Comparison of ENCODE assay signal across 1 cellular context in the genomic region with DNA sequence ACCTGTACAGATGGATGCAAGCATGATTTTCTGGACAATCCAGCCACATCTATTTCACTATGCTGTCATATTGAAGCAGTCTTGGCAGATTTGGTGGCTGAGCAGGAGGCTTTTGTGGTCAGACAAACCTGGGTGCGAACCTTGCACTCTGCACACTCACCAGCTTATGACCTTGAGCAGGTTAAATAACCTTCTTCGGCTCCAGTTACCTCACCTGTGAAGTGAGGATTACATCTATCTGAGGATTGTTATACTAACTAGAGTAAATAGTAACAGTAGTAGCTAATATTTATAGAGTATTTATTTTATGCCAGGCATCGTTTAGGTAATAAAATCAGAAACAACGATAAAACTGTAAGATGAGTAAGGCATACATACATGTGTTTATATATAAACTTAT.
TF ChIP-seq lines count a peak whose summit lies in the region.

No MANE protein-coding gene starts in this region.

TF ChIP-seq in HepG2, 621 proteins besides CTCF, POLR2A, EP300 and RAD21 (continued from another document):
- TF ChIP-seq BHLHE40 (IDR thresholded peaks at IDR 0.05; ENCODE audit: low read length) (no peak), ZNF773 (CRISPR knock-in tag; IDR thresholded peaks at IDR 0.05; ENCODE audit: borderline replicate concordance) (no peak), CCDC6 (CRISPR knock-in tag; IDR thresholded peaks at IDR 0.05) (no peak), ZNF207 (IDR thresholded peaks at IDR 0.05; ENCODE audit: borderline replicate concordance) (no peak), SIX1 (CRISPR knock-in tag; IDR thresholded peaks at IDR 0.05; ENCODE audit: borderline replicate concordance) (peak; percentile 74; the same call in 1 of the 2 replicates), ZNF496 (CRISPR knock-in tag; IDR thresholded peaks at IDR 0.05; ENCODE audit: insufficient replicate concordance) (no peak), MXD4 (CRISPR knock-in tag; IDR thresholded peaks at IDR 0.05) (no peak), MED8 (CRISPR knock-in tag; IDR thresholded peaks at IDR 0.05; ENCODE audit: insufficient replicate concordance) (no peak), FOXJ3 (CRISPR knock-in tag; IDR thresholded peaks at IDR 0.05; ENCODE audit: borderline replicate concordance) (peak; percentile 38; the same call in 1 of the 2 replicates), FOSL2 (CRISPR knock-in tag; IDR thresholded peaks at IDR 0.05) (peak; percentile 65), SOX13 (IDR thresholded peaks at IDR 0.05) (no peak), SOX13 (CRISPR knock-in tag; conservative IDR thresholded peaks at IDR 0.05 in 1 of 2, IDR thresholded peaks at IDR 0.05 in 1 of 2) (peak in 1 of 2 experiments; percentile 61; a peak in 1 of 4 replicates), DNMT3B (CRISPR knock-in tag; conservative IDR thresholded peaks at IDR 0.05) (no peak)
- TF ChIP-seq, protein P1, sequence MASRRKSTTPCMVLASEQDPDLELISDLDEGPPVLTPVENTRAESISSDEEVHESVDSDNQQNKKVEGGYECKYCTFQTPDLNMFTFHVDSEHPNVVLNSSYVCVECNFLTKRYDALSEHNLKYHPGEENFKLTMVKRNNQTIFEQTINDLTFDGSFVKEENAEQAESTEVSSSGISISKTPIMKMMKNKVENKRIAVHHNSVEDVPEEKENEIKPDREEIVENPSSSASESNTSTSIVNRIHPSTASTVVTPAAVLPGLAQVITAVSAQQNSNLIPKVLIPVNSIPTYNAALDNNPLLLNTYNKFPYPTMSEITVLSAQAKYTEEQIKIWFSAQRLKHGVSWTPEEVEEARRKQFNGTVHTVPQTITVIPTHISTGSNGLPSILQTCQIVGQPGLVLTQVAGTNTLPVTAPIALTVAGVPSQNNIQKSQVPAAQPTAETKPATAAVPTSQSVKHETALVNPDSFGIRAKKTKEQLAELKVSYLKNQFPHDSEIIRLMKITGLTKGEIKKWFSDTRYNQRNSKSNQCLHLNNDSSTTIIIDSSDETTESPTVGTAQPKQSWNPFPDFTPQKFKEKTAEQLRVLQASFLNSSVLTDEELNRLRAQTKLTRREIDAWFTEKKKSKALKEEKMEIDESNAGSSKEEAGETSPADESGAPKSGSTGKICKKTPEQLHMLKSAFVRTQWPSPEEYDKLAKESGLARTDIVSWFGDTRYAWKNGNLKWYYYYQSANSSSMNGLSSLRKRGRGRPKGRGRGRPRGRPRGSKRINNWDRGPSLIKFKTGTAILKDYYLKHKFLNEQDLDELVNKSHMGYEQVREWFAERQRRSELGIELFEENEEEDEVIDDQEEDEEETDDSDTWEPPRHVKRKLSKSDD (CRISPR knock-in tag; IDR thresholded peaks at IDR 0.05; ENCODE audit: low read depth) = no peak
- TF ChIP-seq, protein P2, sequence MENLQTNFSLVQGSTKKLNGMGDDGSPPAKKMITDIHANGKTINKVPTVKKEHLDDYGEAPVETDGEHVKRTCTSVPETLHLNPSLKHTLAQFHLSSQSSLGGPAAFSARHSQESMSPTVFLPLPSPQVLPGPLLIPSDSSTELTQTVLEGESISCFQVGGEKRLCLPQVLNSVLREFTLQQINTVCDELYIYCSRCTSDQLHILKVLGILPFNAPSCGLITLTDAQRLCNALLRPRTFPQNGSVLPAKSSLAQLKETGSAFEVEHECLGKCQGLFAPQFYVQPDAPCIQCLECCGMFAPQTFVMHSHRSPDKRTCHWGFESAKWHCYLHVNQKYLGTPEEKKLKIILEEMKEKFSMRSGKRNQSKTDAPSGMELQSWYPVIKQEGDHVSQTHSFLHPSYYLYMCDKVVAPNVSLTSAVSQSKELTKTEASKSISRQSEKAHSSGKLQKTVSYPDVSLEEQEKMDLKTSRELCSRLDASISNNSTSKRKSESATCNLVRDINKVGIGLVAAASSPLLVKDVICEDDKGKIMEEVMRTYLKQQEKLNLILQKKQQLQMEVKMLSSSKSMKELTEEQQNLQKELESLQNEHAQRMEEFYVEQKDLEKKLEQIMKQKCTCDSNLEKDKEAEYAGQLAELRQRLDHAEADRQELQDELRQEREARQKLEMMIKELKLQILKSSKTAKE (CRISPR knock-in tag; IDR thresholded peaks at IDR 0.05; ENCODE audit: borderline replicate concordance) = no peak
- TF ChIP-seq, protein P3, sequence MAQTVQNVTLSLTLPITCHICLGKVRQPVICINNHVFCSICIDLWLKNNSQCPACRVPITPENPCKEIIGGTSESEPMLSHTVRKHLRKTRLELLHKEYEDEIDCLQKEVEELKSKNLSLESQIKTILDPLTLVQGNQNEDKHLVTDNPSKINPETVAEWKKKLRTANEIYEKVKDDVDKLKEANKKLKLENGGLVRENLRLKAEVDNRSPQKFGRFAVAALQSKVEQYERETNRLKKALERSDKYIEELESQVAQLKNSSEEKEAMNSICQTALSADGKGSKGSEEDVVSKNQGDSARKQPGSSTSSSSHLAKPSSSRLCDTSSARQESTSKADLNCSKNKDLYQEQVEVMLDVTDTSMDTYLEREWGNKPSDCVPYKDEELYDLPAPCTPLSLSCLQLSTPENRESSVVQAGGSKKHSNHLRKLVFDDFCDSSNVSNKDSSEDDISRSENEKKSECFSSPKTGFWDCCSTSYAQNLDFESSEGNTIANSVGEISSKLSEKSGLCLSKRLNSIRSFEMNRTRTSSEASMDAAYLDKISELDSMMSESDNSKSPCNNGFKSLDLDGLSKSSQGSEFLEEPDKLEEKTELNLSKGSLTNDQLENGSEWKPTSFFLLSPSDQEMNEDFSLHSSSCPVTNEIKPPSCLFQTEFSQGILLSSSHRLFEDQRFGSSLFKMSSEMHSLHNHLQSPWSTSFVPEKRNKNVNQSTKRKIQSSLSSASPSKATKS (CRISPR knock-in tag; IDR thresholded peaks at IDR 0.05) = no peak
- TF ChIP-seq, protein P4, sequence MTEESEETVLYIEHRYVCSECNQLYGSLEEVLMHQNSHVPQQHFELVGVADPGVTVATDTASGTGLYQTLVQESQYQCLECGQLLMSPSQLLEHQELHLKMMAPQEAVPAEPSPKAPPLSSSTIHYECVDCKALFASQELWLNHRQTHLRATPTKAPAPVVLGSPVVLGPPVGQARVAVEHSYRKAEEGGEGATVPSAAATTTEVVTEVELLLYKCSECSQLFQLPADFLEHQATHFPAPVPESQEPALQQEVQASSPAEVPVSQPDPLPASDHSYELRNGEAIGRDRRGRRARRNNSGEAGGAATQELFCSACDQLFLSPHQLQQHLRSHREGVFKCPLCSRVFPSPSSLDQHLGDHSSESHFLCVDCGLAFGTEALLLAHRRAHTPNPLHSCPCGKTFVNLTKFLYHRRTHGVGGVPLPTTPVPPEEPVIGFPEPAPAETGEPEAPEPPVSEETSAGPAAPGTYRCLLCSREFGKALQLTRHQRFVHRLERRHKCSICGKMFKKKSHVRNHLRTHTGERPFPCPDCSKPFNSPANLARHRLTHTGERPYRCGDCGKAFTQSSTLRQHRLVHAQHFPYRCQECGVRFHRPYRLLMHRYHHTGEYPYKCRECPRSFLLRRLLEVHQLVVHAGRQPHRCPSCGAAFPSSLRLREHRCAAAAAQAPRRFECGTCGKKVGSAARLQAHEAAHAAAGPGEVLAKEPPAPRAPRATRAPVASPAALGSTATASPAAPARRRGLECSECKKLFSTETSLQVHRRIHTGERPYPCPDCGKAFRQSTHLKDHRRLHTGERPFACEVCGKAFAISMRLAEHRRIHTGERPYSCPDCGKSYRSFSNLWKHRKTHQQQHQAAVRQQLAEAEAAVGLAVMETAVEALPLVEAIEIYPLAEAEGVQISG (CRISPR knock-in tag; IDR thresholded peaks at IDR 0.05) = no peak
